In the genomic region with DNA sequence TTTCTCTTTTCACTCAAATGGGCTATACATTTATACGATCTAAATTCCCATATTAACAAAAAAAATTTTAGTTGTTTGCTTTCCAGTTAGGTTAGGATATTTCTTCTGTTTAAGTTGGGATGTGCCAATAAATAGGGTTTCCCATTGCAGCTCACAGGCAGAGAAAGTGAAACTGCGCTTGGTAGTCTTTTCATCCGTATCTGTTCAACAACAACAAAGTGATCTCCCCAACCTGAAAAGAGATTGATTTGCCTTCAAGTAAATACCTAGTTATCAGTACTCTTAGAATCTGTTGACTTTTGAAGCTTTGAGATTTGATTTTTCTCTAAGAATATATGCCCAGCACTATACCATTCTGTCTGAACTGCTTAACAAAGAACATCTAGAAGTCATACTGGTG, we compare ENCODE assay signal across 20 cellular contexts.
DNase-seq lines count a peak whose midpoint lies in the region; ATAC-seq and TF ChIP-seq lines count a peak whose summit lies in the region.
"Had no signal": no experiment of that assay in that cellular context is flagged by ENCODE, and none has a peak within 500 bp of the region (broad histone marks: within the 10 kb centered on the region; RNA-seq: fewer than 3 reads in every experiment).

No MANE protein-coding gene starts in this region.

- H3K4me2 ChIP-seq in MM.1S (ENCODE audit: low read depth, low read length) = peak overlapping the region; percentile 61

- no peak overlapping the region for H3K27ac ChIP-seq in MM.1S (ENCODE audit: low read length)
- H3K27ac ChIP-seq in ovary = peak overlapping the region in 1 of 2 donors; percentile 51
- H3K27ac ChIP-seq: breast epithelium, foreskin keratinocyte, neutrophil, stomach had no signal

- no peaks in the 10 kb centered on the region for H3K9me3 Mint-ChIP-seq in MCF 10A (ENCODE audit: unreplicated experiment)
- H3K9me3 Mint-ChIP-seq: T-helper 1 cell treated with Interleukin-12 subunit alpha and Interleukin-12 subunit beta and Interleukin-4 antibody, amounts not matched to agents 30 μg/mL and 1 μg/mL, for 36 hours; type B pancreatic cell had no signal

- BruUV-seq in MCF 10A (replicated peaks; lab: Mats Ljungman, UMichigan) = no TSS peak

- H3K27me3 ChIP-seq in MM.1S (replicated peaks; ENCODE audit: insufficient read depth, low read length) (no peaks in the 10 kb centered on the region; the same call in 1 of the 2 replicates), adipocyte (replicated peaks; ENCODE audit: control insufficient read depth, insufficient read depth, low read length) (no peaks in the 10 kb centered on the region), ovary (no peaks in the 10 kb centered on the region)
- H3K27me3 ChIP-seq: breast epithelium, stomach had no signal

- peak; percentile 55 for DNase-seq in MM.1S
- peak; percentile 66 for DNase-seq in NCI-H748 (lab: John Stamatoyannopoulos, UW; ENCODE audit: unreplicated experiment)
- peak; percentile 21 for DNase-seq in adipocyte (ENCODE audit: low read depth)
- DNase-seq in ovary = no peak
- DNase-seq in DMS114 treated with DMSO at 0.1 percent for 48 hours (lab: John Stamatoyannopoulos, UW; ENCODE audit: unreplicated experiment) = no peak
- DNase-seq in MCF 10A (ENCODE audit: unreplicated experiment) = no peak
- DNase-seq: activated CD8-positive, alpha-beta memory T cell treated with anti-CD3 and anti-CD28 coated beads, Interleukin-2, amount 50 U/mL, for 4 hours; activated effector memory CD4-positive, alpha-beta T cell treated with Interleukin-2 at 50 U/mL for 16 hours; AML-193; cortex of kidney; EL; foreskin keratinocyte; NCI-H446; Right ventricle myocardium superior; stomach had no signal

- POLR2A ChIA-PET in MCF 10A (lab: Yijun Ruan, JAX) = interaction anchor here (0.8 to 1.2 kb wide), 2 partner anchors 376 to 1176 kb away, joined by 3 read pairs; no protein-coding TSS in a partner anchor

- no peaks in the 10 kb centered on the region for H3K79me2 ChIP-seq in MM.1S (ENCODE audit: low read length)

- CTCF ChIA-PET in MCF 10A (lab: Yijun Ruan, JAX) = interaction anchor here (0.5 to 5.0 kb wide), 38 partner anchors 8 to 1930 kb away, joined by 3 to 49 read pairs (median 4); no protein-coding TSS in a partner anchor

- peak overlapping the region; percentile 49 for H3K4me3 ChIP-seq in MM.1S (ENCODE audit: low read length)
- H3K4me3 ChIP-seq in adipocyte (ENCODE audit: low read length) = no peak overlapping the region
- peak overlapping the region; percentile 10 for H3K4me3 ChIP-seq in ovary
- H3K4me3 ChIP-seq: breast epithelium had no signal

- no peaks in the 10 kb centered on the region for H3K4me1 Mint-ChIP-seq in MCF 10A (ENCODE audit: insufficient read depth, unreplicated experiment)

- WGBS in ovary, 3 donors = 59 to 75% (median 67%) methylated on average over 3 of the region's 3 CpGs

- intact Hi-C loops in ovary (cut with DNase I) (loop anchor here (5.0 to 10.0 kb wide), 3 partner anchors 159 to 1112 kb away; a partner anchor contains a TSS), MCF 10A (cut with micrococcal nuclease) (loop anchor here (1.0 to 5.0 kb wide), 7 partner anchors 162 to 1929 kb away; no protein-coding TSS in a partner anchor)

- peak overlapping the region; percentile 49; the same call in 1 of the 2 replicates for H2AFZ ChIP-seq in MM.1S (ENCODE audit: low read length)

- ATAC-seq in GM18867 (IDR thresholded peaks at IDR 0.05; ENCODE audit: unreplicated experiment) = no peak

- H3K9ac ChIP-seq in MM.1S (ENCODE audit: low read length) = peak overlapping the region; percentile 19; the same call in 1 of the 2 replicates
- H3K9ac ChIP-seq in adipocyte (ENCODE audit: low read length) = no peak overlapping the region

- no peak overlapping the region for H3K4me3 Mint-ChIP-seq in MCF 10A (ENCODE audit: unreplicated experiment)
- H3K4me3 Mint-ChIP-seq: T-helper 1 cell treated with Interleukin-12 subunit alpha and Interleukin-12 subunit beta and Interleukin-4 antibody, amounts not matched to agents 30 μg/mL and 1 μg/mL, for 36 hours had no signal

- no peaks in the 10 kb centered on the region for H3K9me2 ChIP-seq in MM.1S (replicated peaks; ENCODE audit: insufficient read depth, low read length)

- H3K27ac Mint-ChIP-seq in MCF 10A (ENCODE audit: low read depth, unreplicated experiment) = no peak overlapping the region
- H3K27ac Mint-ChIP-seq: T-helper 1 cell treated with Interleukin-12 subunit alpha and Interleukin-12 subunit beta and Interleukin-4 antibody, amounts not matched to agents 30 μg/mL and 1 μg/mL, for 36 hours; type B pancreatic cell had no signal

- no peaks in the 10 kb centered on the region for H3K36me3 Mint-ChIP-seq in MCF 10A (ENCODE audit: insufficient read depth, unreplicated experiment)
- H3K36me3 Mint-ChIP-seq: type B pancreatic cell had no signal

- TF ChIP-seq CTCF in MM.1S (IDR thresholded peaks at IDR 0.05; ENCODE audit: low read length) (no peak), ovary (IDR thresholded peaks at IDR 0.05) (no peak), MCF 10A (IDR thresholded peaks at IDR 0.05; ENCODE audit: unreplicated experiment) (no peak)

- H3K36me3 ChIP-seq in MM.1S (replicated peaks; ENCODE audit: insufficient read depth, low read length) = no peaks in the 10 kb centered on the region
- H3K36me3 ChIP-seq in adipocyte (ENCODE audit: control insufficient read depth, insufficient read depth, low read length, severe bottlenecking) = no peaks in the 10 kb centered on the region
- no peaks in the 10 kb centered on the region for H3K36me3 ChIP-seq in ovary
- H3K36me3 ChIP-seq: breast epithelium, neutrophil, stomach had no signal

- TF ChIP-seq EP300 in ovary (IDR thresholded peaks at IDR 0.05) = no peak

- H3K4me1 ChIP-seq in MM.1S (ENCODE audit: low read length) = no peaks in the 10 kb centered on the region
- H3K4me1 ChIP-seq in adipocyte (ENCODE audit: control insufficient read depth, insufficient read depth, low read length) = no peaks in the 10 kb centered on the region
- H3K4me1 ChIP-seq in ovary (ENCODE audit: insufficient read depth) = peaks cover 2% of the 10 kb centered on the region
- H3K4me1 ChIP-seq: breast epithelium, foreskin keratinocyte had no signal

- no peaks in the 10 kb centered on the region for H3F3A ChIP-seq in MM.1S (ENCODE audit: insufficient read depth, low read length)

- H3K9me3 ChIP-seq in MM.1S (replicated peaks; ENCODE audit: insufficient read depth, low read length) (no peaks in the 10 kb centered on the region), adipocyte (ENCODE audit: control insufficient read depth, low read length) (no peaks in the 10 kb centered on the region), ovary (no peaks in the 10 kb centered on the region)
- H3K9me3 ChIP-seq: breast epithelium, neutrophil, stomach had no signal

- no peak for TF ChIP-seq POLR2A in ovary (IDR thresholded peaks at IDR 0.05)

- H4K20me1 ChIP-seq in MM.1S (ENCODE audit: insufficient read depth, low read length) = no peaks in the 10 kb centered on the region

- H3K27me3 Mint-ChIP-seq in MCF 10A (ENCODE audit: insufficient read depth, unreplicated experiment) = peaks cover 83% of the 10 kb centered on the region

Comparison
In these comparisons a context has a peak if more than half of its experiments do, and no peak if none do; other contexts are left out.
1. DNase-seq: peak in MM.1S (single experiment), NCI-H748 (single experiment) and adipocyte (single experiment); none in ovary (0 of 5), DMS114 treated with DMSO at 0.1 percent for 48 hours (single experiment) and MCF 10A (single experiment).